In the genomic region with DNA sequence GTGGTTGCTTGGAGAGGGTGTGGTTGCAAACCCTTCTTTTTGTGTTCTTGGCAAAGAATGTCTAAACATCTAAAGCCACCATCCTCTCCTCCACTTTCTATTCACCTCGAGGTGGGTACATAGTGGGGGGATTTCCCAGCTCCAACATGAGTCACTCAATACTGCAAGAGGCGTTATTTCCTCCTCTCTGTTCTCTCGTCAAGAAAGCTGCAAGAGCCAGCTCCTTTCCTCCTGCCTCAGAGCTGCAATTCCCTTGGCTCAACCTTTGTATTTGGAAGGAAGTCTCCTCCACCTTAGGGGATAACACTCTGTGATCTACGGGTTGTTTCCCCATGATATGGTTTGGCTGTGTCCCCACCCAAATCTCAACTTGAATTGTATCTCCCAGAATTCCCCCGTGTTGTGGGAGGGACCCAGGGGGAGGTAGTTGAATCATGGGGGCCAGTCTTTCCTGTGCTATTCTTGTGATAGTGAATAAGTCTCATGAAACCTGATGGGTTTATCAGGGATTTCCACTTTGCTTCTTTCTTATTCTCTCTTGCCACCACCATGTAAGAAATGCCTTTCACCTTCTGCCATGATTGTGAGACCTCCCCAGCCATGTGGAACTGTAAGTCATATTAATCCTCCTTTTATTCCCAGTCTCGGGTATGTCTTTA, we compare ENCODE assay signal across 8 cellular contexts.
A peak's percentile ranks its signal among the peaks of the same experiment; 100 is the strongest.
DNase-seq lines count a peak whose midpoint lies in the region; ATAC-seq and TF ChIP-seq lines count a peak whose summit lies in the region.

No MANE protein-coding gene starts in this region.

- H3K27me3 Mint-ChIP-seq in CD4-positive, CD25-positive, alpha-beta regulatory T cell, result no peaks in the 10 kb centered on the region
- H3K27me3 Mint-ChIP-seq in T-cell, result no peaks in the 10 kb centered on the region

- peak; percentile 83 to 90 for ATAC-seq in CD4-positive, CD25-positive, alpha-beta regulatory T cell (ENCODE audit: low read depth in 2 of 2)
- ATAC-seq in GM21526 (IDR thresholded peaks at IDR 0.05; ENCODE audit: low FRiP score, unreplicated experiment), result peak; percentile 70
- peak; percentile 92 to 99 (median 97) for ATAC-seq in T-cell (replicated peaks in 1 of 4)
- ATAC-seq in stimulated activated naive CD8-positive, alpha-beta T cell treated with anti-CD3 and anti-CD28 coated beads, Interleukin-15, Interleukin-2, amounts not matched to agents 100 U/mL and 50 U/mL, for 24 hours, result peak; percentile 95

- peak in 1 of 3 donors; percentile 45 for DNase-seq in CD4-positive, CD25-positive, alpha-beta regulatory T cell
- peak in 30 of 34 experiments; percentile 6 to 66 (median 34) for DNase-seq in T-cell
- peak; percentile 59 for DNase-seq in choroid plexus epithelial cell (ENCODE audit: low read depth)
- DNase-seq in stimulated activated naive CD8-positive, alpha-beta T cell treated with anti-CD3 and anti-CD28 coated beads, Interleukin-15, Interleukin-2, amounts not matched to agents 100 U/mL and 50 U/mL, for 24 hours, result peak; percentile 50
- DNase-seq in DMS153 treated with DMSO at 0.1 percent for 48 hours (lab: John Stamatoyannopoulos, UW; ENCODE audit: unreplicated experiment), result no peak
- no peak for DNase-seq in uterus
- no peak for DNase-seq in amygdala (lab: John Stamatoyannopoulos, UW)

- H3K36me3 Mint-ChIP-seq in CD4-positive, CD25-positive, alpha-beta regulatory T cell, result peaks cover 18% of the 10 kb centered on the region
- peaks cover 31% of the 10 kb centered on the region for H3K36me3 Mint-ChIP-seq in T-cell

- H3K27me3 ChIP-seq in CD4-positive, CD25-positive, alpha-beta regulatory T cell (ENCODE audit: control insufficient read depth, insufficient read depth, low read length), result no peaks in the 10 kb centered on the region
- H3K27me3 ChIP-seq in uterus, result no peaks in the 10 kb centered on the region

- H3K4me3 ChIP-seq in CD4-positive, CD25-positive, alpha-beta regulatory T cell (ENCODE audit: low read depth, low read length), result no peak overlapping the region
- no peak overlapping the region for H3K4me3 ChIP-seq in choroid plexus epithelial cell (ENCODE audit: low read depth, low read length)
- H3K4me3 ChIP-seq in uterus, result no peak overlapping the region

- TF ChIP-seq POLR2A in uterus (IDR thresholded peaks at IDR 0.05), result no peak

- no peaks in the 10 kb centered on the region for H3K9me3 Mint-ChIP-seq in CD4-positive, CD25-positive, alpha-beta regulatory T cell
- H3K9me3 Mint-ChIP-seq in T-cell, result no peaks in the 10 kb centered on the region

- H3K9me3 ChIP-seq in CD4-positive, CD25-positive, alpha-beta regulatory T cell (ENCODE audit: control insufficient read depth in 2 of 2, low read length in 2 of 2), result no peaks in the 10 kb centered on the region
- no peaks in the 10 kb centered on the region for H3K9me3 ChIP-seq in uterus

- H3K27ac ChIP-seq in CD4-positive, CD25-positive, alpha-beta regulatory T cell (ENCODE audit: insufficient read depth, low read length, poor library complexity, severe bottlenecking), result no peak overlapping the region
- no peak overlapping the region for H3K27ac ChIP-seq in uterus

- POLR2A ChIA-PET in T-cell (lab: Charles Lee), result interaction anchor here in 1 of 2 donors (0.6 kb wide), 1 partner anchor 631 kb away, joined by 3 read pairs; no protein-coding TSS in a partner anchor

- TF ChIP-seq CTCF in choroid plexus epithelial cell (conservative IDR thresholded peaks at IDR 0.05; ENCODE audit: low read depth, low read length) (no peak), uterus (IDR thresholded peaks at IDR 0.05) (no peak)

- peak overlapping the region in 1 of 4 donors; percentile 47 for H3K4me3 Mint-ChIP-seq in CD4-positive, CD25-positive, alpha-beta regulatory T cell
- H3K4me3 Mint-ChIP-seq in T-cell, result peak overlapping the region in 2 of 3 donors; percentile 18 to 39

- intact Hi-C loops in uterus (cut with DNase I; ENCODE audit: low total_unique reads), result no loop called here

- H3K36me3 ChIP-seq in CD4-positive, CD25-positive, alpha-beta regulatory T cell (ENCODE audit: control insufficient read depth, insufficient read depth, low read length), result peaks cover 6% of the 10 kb centered on the region
- no peaks in the 10 kb centered on the region for H3K36me3 ChIP-seq in uterus

- peaks cover 21 to 57% (median 40%) of the 10 kb centered on the region in 4 donors for H3K4me1 Mint-ChIP-seq in CD4-positive, CD25-positive, alpha-beta regulatory T cell
- H3K4me1 Mint-ChIP-seq in T-cell, result peaks cover 69 to 78% (median 73%) of the 10 kb centered on the region in 3 donors

- CTCF ChIA-PET in T-cell (lab: Charles Lee), result interaction anchor here in 1 of 2 donors (1.0 kb wide), 1 partner anchor 115 kb away, joined by 4 read pairs; no protein-coding TSS in a partner anchor

- H3K27ac Mint-ChIP-seq in CD4-positive, CD25-positive, alpha-beta regulatory T cell, result peak overlapping the region; percentile 49 to 64 (median 60)
- H3K27ac Mint-ChIP-seq in T-cell, result peak overlapping the region; percentile 77 to 84

- no peaks in the 10 kb centered on the region for H3K4me1 ChIP-seq in CD4-positive, CD25-positive, alpha-beta regulatory T cell (ENCODE audit: control insufficient read depth, insufficient read depth, low read length, poor library complexity, severe bottlenecking)
- no peaks in the 10 kb centered on the region for H3K4me1 ChIP-seq in uterus

Comparison
In these comparisons a context has a peak if more than half of its experiments do, and no peak if none do; other contexts are left out.
1. DNase-seq: peak in T-cell (30 of 34), choroid plexus epithelial cell (single experiment) and stimulated activated naive CD8-positive, alpha-beta T cell treated with anti-CD3 and anti-CD28 coated beads, Interleukin-15, Interleukin-2, amounts not matched to agents 100 U/mL and 50 U/mL, for 24 hours (single experiment); none in DMS153 treated with DMSO at 0.1 percent for 48 hours (single experiment), uterus (0 of 2) and amygdala (0 of 56).
2. Peak in every context shown above with its lines, with median percentiles within 50 percentile points of each other: ATAC-seq.